In genomic region chr1:205013683-205014367, GRCh38 we compare ENCODE assay signal across 7 cellular contexts. TPM values are rescaled to one million over a fixed set of nuclear protein-coding genes. Genes with fewer than 3 reads are reported as not detected.
DNase-seq lines count a peak whose midpoint lies in the region; ATAC-seq and TF ChIP-seq lines count a peak whose summit lies in the region.

No MANE protein-coding gene starts in this region.

- H3K36me3 ChIP-seq in left ventricle myocardium inferior (no peaks in the 10 kb centered on the region), thyroid gland (no peaks in the 10 kb centered on the region)

- peaks cover 25% of the 10 kb centered on the region for H3K27me3 ChIP-seq in left ventricle myocardium inferior (ENCODE audit: low read depth)
- no peaks in the 10 kb centered on the region for H3K27me3 ChIP-seq in thyroid gland

- no peak for TF ChIP-seq CTCF in left ventricle myocardium inferior (IDR thresholded peaks at IDR 0.05; ENCODE audit: borderline replicate concordance)
- TF ChIP-seq CTCF in thyroid gland (IDR thresholded peaks at IDR 0.05): no peak

- H3K4me3 Mint-ChIP-seq in activated T-cell treated with anti-CD3 and anti-CD28 coated beads, Interleukin-2, amount 50 U/mL, for 72 hours: no peak overlapping the region

- H3K9me3 Mint-ChIP-seq in activated T-cell treated with anti-CD3 and anti-CD28 coated beads, Interleukin-2, amount 50 U/mL, for 72 hours: no peaks in the 10 kb centered on the region

- no peaks in the 10 kb centered on the region for H3K27me3 Mint-ChIP-seq in activated T-cell treated with anti-CD3 and anti-CD28 coated beads, Interleukin-2, amount 50 U/mL, for 72 hours (ENCODE audit: low read depth)

- H3K4me1 ChIP-seq in left ventricle myocardium inferior (peaks cover 12% of the 10 kb centered on the region), thyroid gland (peaks cover 9 to 22% of the 10 kb centered on the region in 2 donors)

- no peak overlapping the region for H3K27ac Mint-ChIP-seq in activated T-cell treated with anti-CD3 and anti-CD28 coated beads, Interleukin-2, amount 50 U/mL, for 72 hours

- H3K36me3 Mint-ChIP-seq in activated T-cell treated with anti-CD3 and anti-CD28 coated beads, Interleukin-2, amount 50 U/mL, for 72 hours (ENCODE audit: insufficient read depth in 2 of 2): no peaks in the 10 kb centered on the region

- H3K27ac ChIP-seq in left ventricle myocardium inferior (replicated peaks) (no peak overlapping the region), thyroid gland (no peak overlapping the region)

- H3K9me3 ChIP-seq in left ventricle myocardium inferior (replicated peaks) (no peaks in the 10 kb centered on the region), thyroid gland (no peaks in the 10 kb centered on the region)

- no peak for ATAC-seq in activated T-cell treated with anti-CD3 and anti-CD28 coated beads, Interleukin-2, amount 50 U/mL, for 72 hours (replicated peaks in 1 of 2)
- ATAC-seq in GM18502 (IDR thresholded peaks at IDR 0.05; ENCODE audit: poor library complexity, unreplicated experiment): no peak

- no peak overlapping the region for H3K4me3 ChIP-seq in left ventricle myocardium inferior
- no peak overlapping the region for H3K4me3 ChIP-seq in thyroid gland (replicated peaks in 1 of 3)

- peak; percentile 70 for DNase-seq in NCI-H1092 (lab: John Stamatoyannopoulos, UW)
- peak; percentile 32 for DNase-seq in UCSD-AML1 (lab: John Stamatoyannopoulos, UW; ENCODE audit: unreplicated experiment)
- DNase-seq in left ventricle myocardium inferior: peak; percentile 35
- peak; percentile 79 to 81 for DNase-seq in thyroid gland
- DNase-seq in activated T-cell treated with anti-CD3 and anti-CD28 coated beads, Interleukin-2, amount 50 U/mL, for 72 hours: no peak
- no peak for DNase-seq in SIG-M5 (lab: John Stamatoyannopoulos, UW)

- 28 to 33% methylated on average over 6 of the region's 6 CpGs for WGBS in thyroid gland, 2 donors

- intact Hi-C loops in left ventricle myocardium inferior (cut with micrococcal nuclease) (no loop called here), thyroid gland (cut with DNase I) (no loop called here)

- no peaks in the 10 kb centered on the region for H3K4me1 Mint-ChIP-seq in activated T-cell treated with anti-CD3 and anti-CD28 coated beads, Interleukin-2, amount 50 U/mL, for 72 hours (ENCODE audit: low read depth)

- TF ChIP-seq POLR2A in thyroid gland (IDR thresholded peaks at IDR 0.05): no peak

RNA-seq across cellular contexts. Expression of gene CNTN2, which starts 29.2 kb away (rescaled TPM):
- total RNA-seq in left ventricle myocardium inferior (0.58 TPM), thyroid gland (under 1 TPM in 3 of 4 donors, not detected in 1; 0.20 to 0.45 (median 0.27) TPM)
- not detected for total RNA-seq in activated T-cell treated with anti-CD3 and anti-CD28 coated beads, Interleukin-2, amount 50 U/mL, for 72 hours

Comparison
In these comparisons a context has a peak if more than half of its experiments do, and no peak if none do; other contexts are left out.
1. DNase-seq: peak in NCI-H1092 (single experiment), UCSD-AML1 (single experiment), left ventricle myocardium inferior (single experiment) and thyroid gland (2 of 2); none in activated T-cell treated with anti-CD3 and anti-CD28 coated beads, Interleukin-2, amount 50 U/mL, for 72 hours (0 of 2) and SIG-M5 (single experiment).